ENCODE assay signal across 35 cellular contexts in the genomic region with DNA sequence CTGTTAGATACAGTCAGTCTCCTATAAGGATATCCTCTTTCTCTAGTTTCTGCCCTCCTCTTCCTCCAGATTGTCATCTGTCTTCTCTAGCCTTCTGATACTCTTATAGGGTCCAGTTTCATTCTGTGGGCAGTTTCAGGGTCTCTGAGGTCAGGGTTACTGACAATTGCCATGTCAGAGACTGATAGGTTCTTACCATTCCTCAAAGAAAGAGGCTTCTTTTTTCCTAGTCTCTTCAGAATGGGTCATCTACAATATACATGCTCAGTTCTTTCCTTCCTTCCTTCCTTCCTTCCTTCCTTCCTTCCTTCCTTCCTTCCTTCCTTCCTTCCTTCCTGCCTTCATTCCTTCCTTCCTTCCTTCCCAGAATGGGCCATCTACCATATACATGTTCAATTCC. TPM values are rescaled to one million over a fixed set of nuclear protein-coding genes. Genes with fewer than 3 reads are reported as not detected.
DNase-seq lines count a peak whose midpoint lies in the region; TF ChIP-seq lines count a peak whose summit lies in the region.
"Had no signal": no experiment of that assay in that cellular context is flagged by ENCODE, and none has a peak within 500 bp of the region (broad histone marks: within the 10 kb centered on the region; RNA-seq: fewer than 3 reads in every experiment).

No MANE protein-coding gene starts in this region.

- H3K4me1 ChIP-seq in A673 (ENCODE audit: insufficient read depth, low read length, poor library complexity, severe bottlenecking) (peaks cover 17% of the 10 kb centered on the region), HEK293 (ENCODE audit: control insufficient read depth, insufficient read depth, low read length) (no peaks in the 10 kb centered on the region)
- H3K4me1 ChIP-seq: A549; BE2C; BLaER1; BLaER1 treated with 17β-estradiol and CSF1 and Interleukin-3, amounts not matched to agents 10 nM and 100 nM; Caco-2 had no signal

- H3K36me3 ChIP-seq in A673 (ENCODE audit: insufficient read depth, low read length, poor library complexity, severe bottlenecking) (no peaks in the 10 kb centered on the region), HEK293 (ENCODE audit: control insufficient read depth in 2 of 2, insufficient read depth in 1 of 2, low read length in 2 of 2) (no peaks in the 10 kb centered on the region), SK-N-MC (ENCODE audit: insufficient read depth, low read length) (no peaks in the 10 kb centered on the region), H7 (replicated peaks; ENCODE audit: control insufficient read depth, insufficient read depth, low read length) (no peaks in the 10 kb centered on the region)
- H3K36me3 ChIP-seq: BE2C; BLaER1; BLaER1 treated with 17β-estradiol and CSF1 and Interleukin-3, amounts not matched to agents 10 nM and 100 nM had no signal

- peak; percentile 80 for DNase-seq in A673 (ENCODE audit: low spot score)
- DNase-seq in SK-N-MC (ENCODE audit: low read depth, low spot score): peak; percentile 80
- DNase-seq in H7: no peak
- no peak for DNase-seq in activated T-cell treated with anti-CD3 and anti-CD28 coated beads, Interleukin-2, amount 50 U/mL, for 48 hours
- DNase-seq in DMS53 treated with DMSO at 0.1 percent for 48 hours (lab: John Stamatoyannopoulos, UW; ENCODE audit: unreplicated experiment): no peak
- DNase-seq: 8988T; ACHN; AML-193; BE2C; C1 segment of cervical spinal cord; Caco-2; Calu3; CD4-positive, alpha-beta memory T cell; CD4-positive, alpha-beta T cell; CD4-positive, CD25-positive, alpha-beta regulatory T cell; CD8-positive, alpha-beta memory T cell; CD8-positive, alpha-beta T cell; COR-L47; DMS 273 treated with DMSO at 0.1 percent for 48 hours; DMS153; DMS53; DMS79; DMS79 treated with DMSO at 0.1 percent for 48 hours; DND-41; EL had no signal

- CTCF ChIA-PET in A673 (lab: Charles Lee): interaction anchor here (0.6 kb wide), 1 partner anchor 52 kb away, joined by 10 read pairs; no protein-coding TSS in a partner anchor
- CTCF ChIA-PET in HEK293 (lab: Yijun Ruan, JAX): no interaction called here

- H3K27ac ChIP-seq in A673 (ENCODE audit: low read depth, low read length, poor library complexity, severe bottlenecking) (peak overlapping the region; percentile 91), HEK293 (ENCODE audit: extremely low read depth, low read depth, low read length) (no peak overlapping the region), SK-N-MC (peak overlapping the region; percentile 98)
- H3K27ac ChIP-seq: 22Rv1; A549; BLaER1; BLaER1 treated with 17β-estradiol and CSF1 and Interleukin-3, amounts not matched to agents 10 nM and 100 nM; C4-2B had no signal

- POLR2A ChIA-PET in A673 (lab: Charles Lee; ENCODE audit: low non-redundant PET): no interaction called here
- POLR2A ChIA-PET in HEK293 (lab: Yijun Ruan, JAX): no interaction called here

- H3K27me3 ChIP-seq in A673 (replicated peaks; ENCODE audit: insufficient read depth, low read depth, low read length, poor library complexity): no peaks in the 10 kb centered on the region
- no peaks in the 10 kb centered on the region for H3K27me3 ChIP-seq in H7 (ENCODE audit: control insufficient read depth, insufficient read depth, low read length)
- H3K27me3 ChIP-seq: BE2C; BLaER1; BLaER1 treated with 17β-estradiol and CSF1 and Interleukin-3, amounts not matched to agents 10 nM and 100 nM had no signal

- no TSS peak for BruUV-seq in A673 (replicated peaks; lab: Mats Ljungman, UMichigan)

- no peak overlapping the region for H3K9ac ChIP-seq in SK-N-MC (ENCODE audit: insufficient read length)
- H3K9ac ChIP-seq: BLaER1; BLaER1 treated with 17β-estradiol and CSF1 and Interleukin-3, amounts not matched to agents 10 nM and 100 nM had no signal

- H3K9me3 ChIP-seq in A673 (ENCODE audit: low read depth, low read length, poor library complexity, severe bottlenecking) (peaks cover 25% of the 10 kb centered on the region), HEK293 (ENCODE audit: control insufficient read depth, insufficient read depth, low read depth, low read length) (no peaks in the 10 kb centered on the region), SK-N-MC (ENCODE audit: low read depth, low read length) (peaks cover 7% of the 10 kb centered on the region; the same call in 1 of the 2 replicates)
- H3K9me3 ChIP-seq: A549, BE2C had no signal

- intact Hi-C loops in A673 (cut with micrococcal nuclease; ENCODE audit: unreplicated experiment): loop anchor here (1.0 to 5.0 kb wide), 7 partner anchors 72 to 826 kb away; a partner anchor contains a TSS

- H3K4me3 ChIP-seq in A673 (ENCODE audit: low read depth, low read length, poor library complexity, severe bottlenecking): no peak overlapping the region
- no peak overlapping the region for H3K4me3 ChIP-seq in HEK293 (ENCODE audit: low read depth, low read length)
- no peak overlapping the region for H3K4me3 ChIP-seq in SK-N-MC
- no peak overlapping the region for H3K4me3 ChIP-seq in H7 (ENCODE audit: insufficient read depth, low read depth, low read length)
- H3K4me3 ChIP-seq: A549; BLaER1; BLaER1 treated with 17β-estradiol and CSF1 and Interleukin-3, amounts not matched to agents 10 nM and 100 nM had no signal

- TF ChIP-seq CTCF in A673 (conservative IDR thresholded peaks at IDR 0.05; ENCODE audit: low read depth, low read length) (no peak), HEK293 (tag by site-specific recombination; IDR thresholded peaks at IDR 0.05) (no peak)

TF ChIP-seq in HEK293, 187 proteins besides CTCF, POLR2A, EP300 and RAD21:
- TF ChIP-seq SCRT2 (tag by site-specific recombination; IDR thresholded peaks at IDR 0.05): no peak
- no peak for TF ChIP-seq ZNF670 (tag by site-specific recombination; IDR thresholded peaks at IDR 0.05; ENCODE audit: low read depth)
- TF ChIP-seq ZNF366 (tag by site-specific recombination; conservative IDR thresholded peaks at IDR 0.05): peak; percentile 51

RNA-seq across cellular contexts. Expression of a gene that starts 48.1 kb away (rescaled TPM):
- not detected in 2 replicates for total RNA-seq in A673 (2021)
- total RNA-seq in H7 (2014; rRNA removed; shearing (Covaris generic)): not detected in 2 replicates
- total RNA-seq: A172; B cell; Caco-2; Calu3; CD4-positive, alpha-beta memory T cell; CD4-positive, alpha-beta T cell; CD4-positive, CD25-positive, alpha-beta regulatory T cell; CD8-positive, alpha-beta memory T cell; CD8-positive, alpha-beta T cell; Daoy; G401 had no signal

Comparison
In these comparisons a context has a peak if more than half of its experiments do, and no peak if none do; other contexts are left out.
1. DNase-seq: peak in A673 (single experiment) and SK-N-MC (single experiment); none in H7 (single experiment), activated T-cell treated with anti-CD3 and anti-CD28 coated beads, Interleukin-2, amount 50 U/mL, for 48 hours (0 of 2) and DMS53 treated with DMSO at 0.1 percent for 48 hours (single experiment).